Comparison of ENCODE assay signal across 9 cellular contexts in genomic region chr9:36141288-36141687, GRCh38. TPM values are rescaled to one million over a fixed set of nuclear protein-coding genes. Genes with fewer than 3 reads are reported as not detected.
A peak's percentile ranks its signal among the peaks of the same experiment; 100 is the strongest.
DNase-seq lines count a peak whose midpoint lies in the region; ATAC-seq, FAIRE-seq and TF ChIP-seq lines count a peak whose summit lies in the region.
"Had no signal": no experiment of that assay in that cellular context is flagged by ENCODE, and none has a peak within 500 bp of the region (broad histone marks: within the 10 kb centered on the region; RNA-seq: fewer than 3 reads in every experiment).

No MANE protein-coding gene starts in this region.

- TF ChIP-seq RAD21 in K562 (CRISPR knock-in tag; conservative IDR thresholded peaks at IDR 0.05 in 1 of 2, IDR thresholded peaks at IDR 0.05 in 1 of 2): peak in 1 of 2 experiments; percentile 25; a peak in 1 of 4 replicates

- H3K27ac Mint-ChIP-seq in memory B cell: peak overlapping the region; percentile 71

- ATAC-seq in K562 (no peak), memory B cell (ENCODE audit: low read depth) (no peak), HG02973 (IDR thresholded peaks at IDR 0.05; ENCODE audit: unreplicated experiment) (no peak), HG02763 (IDR thresholded peaks at IDR 0.05; ENCODE audit: unreplicated experiment) (no peak)

- intact Hi-C loops in K562 (cut with micrococcal nuclease): no loop called here

- no peak for TF ChIP-seq POLR2A in K562 (conservative IDR thresholded peaks at IDR 0.05)

- CTCF ChIA-PET in AG04450 (lab: Charles Lee) (interaction anchor here (0.6 to 1.2 kb wide), 2 partner anchors 38 to 189 kb away, joined by 3 read pairs; no protein-coding TSS in a partner anchor), K562 (lab: Yijun Ruan, JAX; ENCODE audit: low intra/inter-chr PET ratio) (no interaction called here)

- peak overlapping the region; percentile 19 for H3K4me3 Mint-ChIP-seq in memory B cell

- peak; percentile 57 for FAIRE-seq in K562 (lab: Jason Lieb, UNC)

- H3K27me3 ChIP-seq in AG04450 (ENCODE audit: control insufficient read depth, insufficient read depth, low read length) (no peaks in the 10 kb centered on the region), K562 (ENCODE audit: control insufficient read depth in 2 of 2, insufficient read depth in 2 of 2, low read length in 2 of 2) (no peaks in the 10 kb centered on the region)

- peaks cover 6% of the 10 kb centered on the region; the same call in 1 of the 3 replicates for H3K79me2 ChIP-seq in K562 (ENCODE audit: control insufficient read depth, insufficient read depth, low read length)

- no peak for TF ChIP-seq EP300 in K562 (IDR thresholded peaks at IDR 0.05; ENCODE audit: low read length)

- H3K9ac ChIP-seq in K562 (ENCODE audit: insufficient read depth in 1 of 2, low read depth in 2 of 2, low read length in 2 of 2): no peak overlapping the region

- in situ Hi-C loops in K562 (cut with MboI): no loop called here

- H3K4me2 ChIP-seq in K562 (ENCODE audit: insufficient read depth, low read length): no peak overlapping the region

- peaks cover 35 to 53% of the 10 kb centered on the region in 2 experiments; a peak in 4 of 5 replicates for H3K4me1 ChIP-seq in K562 (replicated peaks in 1 of 2; ENCODE audit: control insufficient read depth in 2 of 2, insufficient read depth in 2 of 2, low read length in 2 of 2)

- H4K20me1 ChIP-seq in K562 (replicated peaks; ENCODE audit: control insufficient read depth, insufficient read depth, low read length): no peaks in the 10 kb centered on the region; the same call in 1 of the 2 replicates

- DNase-seq in AG04450 (ENCODE audit: low read depth, low spot score) (no peak), H4 (ENCODE audit: low spot score) (peak; percentile 51), K562 (ENCODE audit: extremely low read depth in 1 of 4, low spot score in 3 of 4) (peak in 1 of 4 experiments; percentile 30), memory B cell (ENCODE audit: low spot score in 2 of 2) (no peak), coronary artery (ENCODE audit: low spot score) (no peak), NOMO-1 treated with DMSO at 0.1 percent for 48 hours (lab: John Stamatoyannopoulos, UW; ENCODE audit: unreplicated experiment) (no peak)
- DNase-seq: midbrain had no signal

- peaks cover 5% of the 10 kb centered on the region for H3K9me3 Mint-ChIP-seq in memory B cell

- no peak overlapping the region for H2AFZ ChIP-seq in K562 (ENCODE audit: low read depth, low read length)

- H3K4me3 ChIP-seq in AG04450 (ENCODE audit: low read depth, low read length) (no peak overlapping the region), K562 (no peak overlapping the region), coronary artery (no peak overlapping the region)

- BruUV-seq in K562 (replicated peaks; lab: Mats Ljungman, UMichigan): no TSS peak

- 76% methylated on average over 2 of the region's 4 CpGs for WGBS in K562 (ENCODE audit: insufficient coverage, low coverage, missing lambda C conversion rate)

- peaks cover 4% of the 10 kb centered on the region; the same call in 1 of the 2 replicates for H3K9me3 ChIP-seq in AG04450 (ENCODE audit: control insufficient read depth, insufficient read depth, low read length)
- H3K9me3 ChIP-seq in K562 (replicated peaks; ENCODE audit: control insufficient read depth, insufficient read depth, low read depth, low read length): no peaks in the 10 kb centered on the region

- TF ChIP-seq CTCF in AG04450 (IDR thresholded peaks at IDR 0.05; ENCODE audit: low read depth, low read length) (peak; percentile 27), K562 (IDR thresholded peaks at IDR 0.05 in 2 of 3, conservative IDR thresholded peaks at IDR 0.05 in 1 of 3; ENCODE audit: insufficient read depth in 2 of 3, low read depth in 1 of 3, low read length in 3 of 3) (peak; percentile 17 to 31 (median 26); a peak in 2 of 6 replicates), coronary artery (IDR thresholded peaks at IDR 0.05) (no peak)

- no peaks in the 10 kb centered on the region for H3K27me3 Mint-ChIP-seq in memory B cell

- peaks cover 9% of the 10 kb centered on the region for H3K36me3 Mint-ChIP-seq in memory B cell

- H3K4me1 Mint-ChIP-seq in memory B cell: peaks cover 69% of the 10 kb centered on the region

- no peaks in the 10 kb centered on the region for H3K36me3 ChIP-seq in K562 (ENCODE audit: control insufficient read depth, insufficient read depth, low read length)

- no peak overlapping the region for H3K27ac ChIP-seq in AG04450 (ENCODE audit: low read depth, low read length)
- H3K27ac ChIP-seq in K562 (ENCODE audit: extremely low read depth, low read depth, low read length): no peak overlapping the region
- H3K27ac ChIP-seq in coronary artery: no peak overlapping the region

- H3K9me1 ChIP-seq in K562 (ENCODE audit: control insufficient read depth, insufficient read depth, low read length): no peaks in the 10 kb centered on the region

- POLR2A ChIA-PET in AG04450 (lab: Yijun Ruan, JAX) (interaction anchor here (0.7 to 2.1 kb wide), 2 partner anchors 25 to 57 kb away, joined by 5 read pairs; no protein-coding TSS in a partner anchor), K562 (lab: Yijun Ruan, JAX) (interaction anchor here (1.0 kb wide), 1 partner anchor 8 kb away, joined by 3 read pairs; no protein-coding TSS in a partner anchor)

RNA-seq across cellular contexts. Expression of gene GLIPR2, which starts 4.8 kb away (rescaled TPM):
- polyA plus RNA-seq in AG04450 (2011; rRNA removed): 108 and 115 TPM in 2 replicates
- polyA minus RNA-seq in AG04450 (2011; rRNA and poly(A)+ RNA removed): 66.4 and 70.8 TPM in 2 replicates
- 5.5 and 9.7 TPM in 2 replicates for total RNA-seq in H4 (2014; rRNA removed; shearing (Covaris generic))
- total RNA-seq in K562 (2011; cell fraction: chromatin; rRNA removed; ENCODE audit: low replicate concordance): 3.2 and 3.8 TPM in 2 replicates
- 1.7 and 2.2 TPM in 2 replicates for total RNA-seq in K562 (2011; cell fraction: nucleolus; rRNA removed)
- total RNA-seq in K562 (2011; cell fraction: nucleoplasm; rRNA removed): 2.6 and 4.5 TPM in 2 replicates
- 2.0 and 4.0 TPM in 2 replicates for total RNA-seq in K562 (2014; rRNA removed)
- 2.2 and 2.4 TPM in 2 replicates for total RNA-seq in K562 (2014; rRNA removed; fragmentation: Illumina TruSeq; extraction: Trizol)
- 1.4 TPM in 2 replicates for total RNA-seq in K562 (2015; rRNA removed; fragmentation: Illumina TruSeq; extraction: Trizol)
- 3.8 and 4.7 TPM in 2 replicates for total RNA-seq in K562 (2021)
- polyA plus RNA-seq in K562 (2011; rRNA removed): 6.9 and 8.8 TPM in 2 replicates
- polyA plus RNA-seq in K562 (2011; cell fraction: cytosol; rRNA removed): 5.0 and 5.2 TPM in 2 replicates
- polyA plus RNA-seq in K562 (2011; cell fraction: nucleus; rRNA removed): 2.9 and 3.2 TPM in 2 replicates
- polyA plus RNA-seq in K562 (2012): 2.2 and 2.3 TPM in 2 replicates
- 4.4 and 4.8 TPM in 2 replicates for polyA plus RNA-seq in K562 (2014; fragmentation: Illumina TruSeq; extraction: Trizol)
- polyA plus RNA-seq in K562 (2014; fragmentation: Nextera tagmentation; extraction: Ambion mirVana): 1 to 10 TPM; 2.7 to 2.9 TPM
- polyA plus RNA-seq in K562 (2014; rRNA removed): 4.0 and 4.6 TPM in 2 replicates
- polyA minus RNA-seq in K562 (2011; rRNA and poly(A)+ RNA removed): 6.3 and 7.9 TPM in 2 replicates
- polyA minus RNA-seq in K562 (2011; cell fraction: cytosol; rRNA and poly(A)+ RNA removed): 2.5 and 4.0 TPM in 2 replicates
- polyA minus RNA-seq in K562 (2011; cell fraction: nucleus; rRNA and poly(A)+ RNA removed): 0.56 and 0.67 TPM in 2 replicates

RNA-seq across cellular contexts. Expression of gene CCIN, which starts 27.9 kb away (rescaled TPM):
- polyA plus RNA-seq in AG04450 (2011; rRNA removed) (0.48 and 0.71 TPM in 2 replicates), K562 (2011; rRNA removed) (not detected in 2 replicates), K562 (2014; fragmentation: Illumina TruSeq; extraction: Trizol) (not detected in 2 replicates), K562 (2014; fragmentation: Nextera tagmentation; extraction: Ambion mirVana) (not detected), K562 (2014; rRNA removed) (not detected in 2 replicates)
- polyA minus RNA-seq in AG04450 (2011; rRNA and poly(A)+ RNA removed): 0.69 and 0.87 TPM in 2 replicates
- 0.17 TPM in 1 of 2 replicates, not detected in the other for total RNA-seq in H4 (2014; rRNA removed; shearing (Covaris generic))
- not detected in 2 replicates for total RNA-seq in K562 (2011; cell fraction: chromatin; rRNA removed; ENCODE audit: low replicate concordance)
- total RNA-seq in K562 (2011; cell fraction: nucleolus; rRNA removed): 0.26 TPM in 1 of 2 replicates, not detected in the other
- total RNA-seq in K562 (2011; cell fraction: nucleoplasm; rRNA removed): not detected in 2 replicates
- total RNA-seq in K562 (2014; rRNA removed) (not detected in 2 replicates), K562 (2014; rRNA removed; fragmentation: Illumina TruSeq; extraction: Trizol) (not detected in 2 replicates), K562 (2015; rRNA removed; fragmentation: Illumina TruSeq; extraction: Trizol) (not detected in 2 replicates), K562 (2021) (not detected in 2 replicates)
- polyA plus RNA-seq in K562 (2011; cell fraction: cytosol; rRNA removed): 0.04 and 0.09 TPM in 2 replicates
- not detected in 2 replicates for polyA plus RNA-seq in K562 (2011; cell fraction: nucleus; rRNA removed)
- not detected in 2 replicates for polyA plus RNA-seq in K562 (2012)
- not detected in 2 replicates for polyA minus RNA-seq in K562 (2011; rRNA and poly(A)+ RNA removed)
- polyA minus RNA-seq in K562 (2011; cell fraction: cytosol; rRNA and poly(A)+ RNA removed): not detected in 2 replicates
- polyA minus RNA-seq in K562 (2011; cell fraction: nucleus; rRNA and poly(A)+ RNA removed): not detected in 2 replicates

RNA-seq across cellular contexts. Expression of gene CLTA, which starts 49.4 kb away (rescaled TPM):
- polyA plus RNA-seq in AG04450 (2011; rRNA removed) (314 and 364 TPM in 2 replicates), K562 (2011; rRNA removed) (104 and 137 TPM in 2 replicates), K562 (2014; fragmentation: Illumina TruSeq; extraction: Trizol) (144 and 156 TPM in 2 replicates), K562 (2014; fragmentation: Nextera tagmentation; extraction: Ambion mirVana) (10 to 100 TPM; 37.8 to 39.6 TPM), K562 (2014; rRNA removed) (206 and 219 TPM in 2 replicates)
- 113 and 118 TPM in 2 replicates for polyA minus RNA-seq in AG04450 (2011; rRNA and poly(A)+ RNA removed)
- 441 and 475 TPM in 2 replicates for total RNA-seq in H4 (2014; rRNA removed; shearing (Covaris generic))
- total RNA-seq in K562 (2011; cell fraction: chromatin; rRNA removed; ENCODE audit: low replicate concordance): 13.9 and 15.8 TPM in 2 replicates
- 17.2 and 17.5 TPM in 2 replicates for total RNA-seq in K562 (2011; cell fraction: nucleolus; rRNA removed)
- total RNA-seq in K562 (2011; cell fraction: nucleoplasm; rRNA removed): 19.0 and 24.3 TPM in 2 replicates
- total RNA-seq in K562 (2014; rRNA removed) (186 and 196 TPM in 2 replicates), K562 (2014; rRNA removed; fragmentation: Illumina TruSeq; extraction: Trizol) (129 and 131 TPM in 2 replicates), K562 (2015; rRNA removed; fragmentation: Illumina TruSeq; extraction: Trizol) (156 and 161 TPM in 2 replicates), K562 (2021) (140 and 144 TPM in 2 replicates)
- 89.6 and 109 TPM in 2 replicates for polyA plus RNA-seq in K562 (2011; cell fraction: cytosol; rRNA removed)
- polyA plus RNA-seq in K562 (2011; cell fraction: nucleus; rRNA removed): 27.8 and 38.7 TPM in 2 replicates
- 169 and 197 TPM in 2 replicates for polyA plus RNA-seq in K562 (2012)
- polyA minus RNA-seq in K562 (2011; rRNA and poly(A)+ RNA removed): 60.8 and 67.3 TPM in 2 replicates
- polyA minus RNA-seq in K562 (2011; cell fraction: cytosol; rRNA and poly(A)+ RNA removed): 49.0 and 55.3 TPM in 2 replicates
- polyA minus RNA-seq in K562 (2011; cell fraction: nucleus; rRNA and poly(A)+ RNA removed): 12.7 and 16.2 TPM in 2 replicates
